8 cellular contexts compared by ENCODE assay signal in genomic region chr10:117216611-117217195, GRCh38. TPM values are rescaled to one million over a fixed set of nuclear protein-coding genes. Genes with fewer than 3 reads are reported as not detected.
A peak's percentile ranks its signal among the peaks of the same experiment; 100 is the strongest.
DNase-seq lines count a peak whose midpoint lies in the region; ATAC-seq, FAIRE-seq and TF ChIP-seq lines count a peak whose summit lies in the region.

No MANE protein-coding gene starts in this region.

- peak; percentile 95 for ATAC-seq in K562

- peak; percentile 89 for TF ChIP-seq CTCF in Loucy (conservative IDR thresholded peaks at IDR 0.05; ENCODE audit: low read length)
- peak; percentile 94 to 100 (median 100) for TF ChIP-seq CTCF in K562 (IDR thresholded peaks at IDR 0.05 in 2 of 3, conservative IDR thresholded peaks at IDR 0.05 in 1 of 3; ENCODE audit: insufficient read depth in 2 of 3, low read depth in 1 of 3, low read length in 3 of 3)

- no TSS peak for BruUV-seq in K562 (replicated peaks; lab: Mats Ljungman, UMichigan)

- no peaks in the 10 kb centered on the region; the same call in 1 of the 2 replicates for H3K9me3 ChIP-seq in Loucy (ENCODE audit: insufficient read depth, low read depth, low read length)
- no peaks in the 10 kb centered on the region for H3K9me3 ChIP-seq in K562 (replicated peaks; ENCODE audit: control insufficient read depth, insufficient read depth, low read depth, low read length)
- no peaks in the 10 kb centered on the region for H3K9me3 ChIP-seq in iPS-15b (ENCODE audit: control insufficient read depth, insufficient read depth, low read length)
- no peaks in the 10 kb centered on the region for H3K9me3 ChIP-seq in skeletal muscle satellite cell (replicated peaks; ENCODE audit: low read length)

- no peaks in the 10 kb centered on the region for H4K20me1 ChIP-seq in Loucy (ENCODE audit: insufficient read depth, low read length, poor library complexity, severe bottlenecking)
- H4K20me1 ChIP-seq in K562 (replicated peaks; ENCODE audit: control insufficient read depth, insufficient read depth, low read length): no peaks in the 10 kb centered on the region; the same call in 1 of the 2 replicates

- DNase-seq in GDM1 (lab: John Stamatoyannopoulos, UW): peak; percentile 53
- DNase-seq in H4 (ENCODE audit: low spot score): peak; percentile 46
- peak; percentile 69 for DNase-seq in T1000 (lab: John Stamatoyannopoulos, UW)
- DNase-seq in K562 (ENCODE audit: extremely low read depth in 1 of 4, low spot score in 3 of 4): peak; percentile 72 to 85 (median 82)
- DNase-seq in NCI-H524 treated with DMSO at 0.1 percent for 48 hours (lab: John Stamatoyannopoulos, UW): no peak

- H3K27me3 ChIP-seq in Loucy (ENCODE audit: insufficient read depth, low read length, poor library complexity, severe bottlenecking): no peaks in the 10 kb centered on the region
- H3K27me3 ChIP-seq in K562 (ENCODE audit: control insufficient read depth in 2 of 2, insufficient read depth in 2 of 2, low read length in 2 of 2): peaks cover 5 to 33% of the 10 kb centered on the region in 2 experiments; a peak in 4 of 5 replicates
- peaks cover 42% of the 10 kb centered on the region for H3K27me3 ChIP-seq in iPS-15b (ENCODE audit: control insufficient read depth, insufficient read depth, low read length)
- H3K27me3 ChIP-seq in skeletal muscle satellite cell (ENCODE audit: control insufficient read depth, insufficient read depth, low read length): peaks cover 52% of the 10 kb centered on the region

- H3K36me3 ChIP-seq in Loucy (ENCODE audit: insufficient read depth, low read length) (no peaks in the 10 kb centered on the region), K562 (ENCODE audit: control insufficient read depth, insufficient read depth, low read length) (no peaks in the 10 kb centered on the region), iPS-15b (ENCODE audit: control insufficient read depth, insufficient read depth, low read length) (no peaks in the 10 kb centered on the region), skeletal muscle satellite cell (ENCODE audit: insufficient read depth, low read length) (no peaks in the 10 kb centered on the region)

- no peak for TF ChIP-seq EP300 in K562 (IDR thresholded peaks at IDR 0.05; ENCODE audit: low read length)

- H3K9ac ChIP-seq in Loucy (ENCODE audit: low read depth, low read length, poor library complexity, severe bottlenecking) (no peak overlapping the region), K562 (ENCODE audit: insufficient read depth in 1 of 2, low read depth in 2 of 2, low read length in 2 of 2) (peak overlapping the region in 1 of 2 experiments; percentile 28; a peak in 2 of 4 replicates), iPS-15b (ENCODE audit: low read depth, low read length) (no peak overlapping the region), skeletal muscle satellite cell (ENCODE audit: low read depth, low read length) (peak overlapping the region; percentile 57)

- H3K4me2 ChIP-seq in Loucy (ENCODE audit: low read depth, low read length, poor library complexity, severe bottlenecking) (peak overlapping the region; percentile 39), K562 (ENCODE audit: insufficient read depth, low read length) (peak overlapping the region; percentile 64), skeletal muscle satellite cell (ENCODE audit: low read length) (peak overlapping the region; percentile 99)

- no peaks in the 10 kb centered on the region for H3K4me1 ChIP-seq in Loucy (ENCODE audit: insufficient read depth, low read length, poor library complexity, severe bottlenecking)
- peaks cover 0 to 19% of the 10 kb centered on the region in 2 experiments; a peak in 3 of 5 replicates for H3K4me1 ChIP-seq in K562 (replicated peaks in 1 of 2; ENCODE audit: control insufficient read depth in 2 of 2, insufficient read depth in 2 of 2, low read length in 2 of 2)
- no peaks in the 10 kb centered on the region for H3K4me1 ChIP-seq in iPS-15b (ENCODE audit: control insufficient read depth, insufficient read depth, low read length)
- peaks cover 13% of the 10 kb centered on the region for H3K4me1 ChIP-seq in skeletal muscle satellite cell (ENCODE audit: control insufficient read depth, insufficient read depth, low read length)

- no peaks in the 10 kb centered on the region for H3K9me2 ChIP-seq in Loucy (replicated peaks; ENCODE audit: low read depth, low read length)

- no peaks in the 10 kb centered on the region for H3F3A ChIP-seq in Loucy (ENCODE audit: low read depth)

- no peaks in the 10 kb centered on the region for H3K79me2 ChIP-seq in Loucy (ENCODE audit: insufficient read depth, low read length)
- no peaks in the 10 kb centered on the region for H3K79me2 ChIP-seq in K562 (ENCODE audit: control insufficient read depth, insufficient read depth, low read length)

- peak; percentile 92 to 96 for TF ChIP-seq RAD21 in K562 (CRISPR knock-in tag; conservative IDR thresholded peaks at IDR 0.05 in 1 of 2, IDR thresholded peaks at IDR 0.05 in 1 of 2)

- H2AFZ ChIP-seq in Loucy (ENCODE audit: low read length): no peak overlapping the region
- peak overlapping the region; percentile 85 for H2AFZ ChIP-seq in K562 (ENCODE audit: low read depth, low read length)

- no peaks in the 10 kb centered on the region for H3K9me1 ChIP-seq in K562 (ENCODE audit: control insufficient read depth, insufficient read depth, low read length)

- WGBS in K562 (ENCODE audit: insufficient coverage, low coverage, missing lambda C conversion rate): 21% methylated on average over 15 of the region's 52 CpGs

- peak; percentile 61 for FAIRE-seq in K562 (lab: Jason Lieb, UNC)

- CTCF ChIA-PET in K562 (lab: Yijun Ruan, JAX; ENCODE audit: low intra/inter-chr PET ratio): interaction anchor here (0.8 to 3.5 kb wide), 6 partner anchors 103 to 1042 kb away, joined by 3 to 57 read pairs (median 4); no protein-coding TSS in a partner anchor

- POLR2A ChIA-PET in K562 (lab: Yijun Ruan, JAX): interaction anchor here (0.6 to 1.0 kb wide), 6 partner anchors 10 to 130 kb away, joined by 3 to 5 read pairs (median 3); no protein-coding TSS in a partner anchor

- H3K4me3 ChIP-seq in Loucy (ENCODE audit: low read length, poor library complexity, severe bottlenecking): no peak overlapping the region
- H3K4me3 ChIP-seq in K562: peak overlapping the region; percentile 26
- H3K4me3 ChIP-seq in iPS-15b (ENCODE audit: low read depth, low read length): peak overlapping the region; percentile 84
- peak overlapping the region; percentile 69 for H3K4me3 ChIP-seq in skeletal muscle satellite cell (ENCODE audit: low read length)

- TF ChIP-seq POLR2A in K562 (conservative IDR thresholded peaks at IDR 0.05): no peak

- intact Hi-C loops in K562 (cut with micrococcal nuclease): loop anchor here (2.0 kb wide), 2 partner anchors 104 to 232 kb away; no protein-coding TSS in a partner anchor

- in situ Hi-C loops in K562 (cut with MboI): loop anchor here (25.0 kb wide), 1 partner anchor 1021 kb away; no protein-coding TSS in a partner anchor

- no peak overlapping the region for H3K27ac ChIP-seq in K562 (ENCODE audit: extremely low read depth, low read depth, low read length)

TF ChIP-seq in K562, 482 proteins besides CTCF, POLR2A, EP300 and RAD21 (continues in another document):
- TF ChIP-seq STAG1 (CRISPR knock-in tag; IDR thresholded peaks at IDR 0.05; ENCODE audit: borderline replicate concordance): peak; percentile 96; the same call in 1 of the 2 replicates

RNA-seq across cellular contexts. Expression of gene KCNK18, which starts 19.4 kb away (rescaled TPM):
- not detected in 2 replicates for total RNA-seq in H4 (2014; rRNA removed; shearing (Covaris generic))
- not detected in 2 replicates for total RNA-seq in K562 (2011; cell fraction: chromatin; rRNA removed; ENCODE audit: low replicate concordance)
- total RNA-seq in K562 (2011; cell fraction: nucleolus; rRNA removed): not detected in 2 replicates
- total RNA-seq in K562 (2011; cell fraction: nucleoplasm; rRNA removed): not detected in 2 replicates
- not detected in 2 replicates for total RNA-seq in K562 (2014; rRNA removed)
- not detected in 2 replicates for total RNA-seq in K562 (2014; rRNA removed; fragmentation: Illumina TruSeq; extraction: Trizol)
- not detected in 2 replicates for total RNA-seq in K562 (2015; rRNA removed; fragmentation: Illumina TruSeq; extraction: Trizol)
- total RNA-seq in K562 (2021): not detected in 2 replicates
- not detected in 2 replicates for polyA plus RNA-seq in K562 (2011; rRNA removed)
- not detected in 2 replicates for polyA plus RNA-seq in K562 (2011; cell fraction: cytosol; rRNA removed)
- polyA plus RNA-seq in K562 (2011; cell fraction: nucleus; rRNA removed): not detected in 2 replicates
- polyA plus RNA-seq in K562 (2012): not detected in 2 replicates
- not detected in 2 replicates for polyA plus RNA-seq in K562 (2014; fragmentation: Illumina TruSeq; extraction: Trizol)
- not detected for polyA plus RNA-seq in K562 (2014; fragmentation: Nextera tagmentation; extraction: Ambion mirVana)
- polyA plus RNA-seq in K562 (2014; rRNA removed): not detected in 2 replicates
- polyA minus RNA-seq in K562 (2011; rRNA and poly(A)+ RNA removed): not detected in 2 replicates
- polyA minus RNA-seq in K562 (2011; cell fraction: cytosol; rRNA and poly(A)+ RNA removed): not detected in 2 replicates
- not detected in 2 replicates for polyA minus RNA-seq in K562 (2011; cell fraction: nucleus; rRNA and poly(A)+ RNA removed)
- not detected in 2 replicates for total RNA-seq in skeletal muscle satellite cell (2012; rRNA removed)

RNA-seq across cellular contexts. Expression of gene SLC18A2, which starts 24.2 kb away (rescaled TPM):
- total RNA-seq in H4 (2014; rRNA removed; shearing (Covaris generic)): 0.02 TPM in 1 of 2 replicates, not detected in the other
- not detected in 2 replicates for total RNA-seq in K562 (2011; cell fraction: chromatin; rRNA removed; ENCODE audit: low replicate concordance)
- total RNA-seq in K562 (2011; cell fraction: nucleolus; rRNA removed): not detected in 2 replicates
- total RNA-seq in K562 (2011; cell fraction: nucleoplasm; rRNA removed): not detected in 2 replicates
- total RNA-seq in K562 (2014; rRNA removed): 0.05 and 0.37 TPM in 2 replicates
- total RNA-seq in K562 (2014; rRNA removed; fragmentation: Illumina TruSeq; extraction: Trizol): 0.40 and 0.45 TPM in 2 replicates
- 0.87 and 1.1 TPM in 2 replicates for total RNA-seq in K562 (2015; rRNA removed; fragmentation: Illumina TruSeq; extraction: Trizol)
- 0.40 and 0.45 TPM in 2 replicates for total RNA-seq in K562 (2021)
- 0.03 and 0.07 TPM in 2 replicates for polyA plus RNA-seq in K562 (2011; rRNA removed)
- polyA plus RNA-seq in K562 (2011; cell fraction: cytosol; rRNA removed): 0.01 TPM in 1 of 2 replicates, not detected in the other
- 0.03 and 0.04 TPM in 2 replicates for polyA plus RNA-seq in K562 (2011; cell fraction: nucleus; rRNA removed)
- 3.2 and 3.7 TPM in 2 replicates for polyA plus RNA-seq in K562 (2012)
- polyA plus RNA-seq in K562 (2014; fragmentation: Illumina TruSeq; extraction: Trizol): 0.22 and 0.49 TPM in 2 replicates
- polyA plus RNA-seq in K562 (2014; fragmentation: Nextera tagmentation; extraction: Ambion mirVana): 1 to 10 TPM; 3.8 to 5.4 TPM
- 0.05 and 0.25 TPM in 2 replicates for polyA plus RNA-seq in K562 (2014; rRNA removed)
- 0.03 and 0.07 TPM in 2 replicates for polyA minus RNA-seq in K562 (2011; rRNA and poly(A)+ RNA removed)
- polyA minus RNA-seq in K562 (2011; cell fraction: cytosol; rRNA and poly(A)+ RNA removed): not detected in 2 replicates
- polyA minus RNA-seq in K562 (2011; cell fraction: nucleus; rRNA and poly(A)+ RNA removed): 0.11 TPM in 1 of 2 replicates, not detected in the other
- not detected in 2 replicates for total RNA-seq in skeletal muscle satellite cell (2012; rRNA removed)

Comparison
In these comparisons a context has a peak if more than half of its experiments do, and no peak if none do; other contexts are left out.
1. H3K4me2 ChIP-seq: peak in every context shown above with its lines; median percentile 99 in skeletal muscle satellite cell; 64 in K562; 39 in Loucy.